In the genomic region with DNA sequence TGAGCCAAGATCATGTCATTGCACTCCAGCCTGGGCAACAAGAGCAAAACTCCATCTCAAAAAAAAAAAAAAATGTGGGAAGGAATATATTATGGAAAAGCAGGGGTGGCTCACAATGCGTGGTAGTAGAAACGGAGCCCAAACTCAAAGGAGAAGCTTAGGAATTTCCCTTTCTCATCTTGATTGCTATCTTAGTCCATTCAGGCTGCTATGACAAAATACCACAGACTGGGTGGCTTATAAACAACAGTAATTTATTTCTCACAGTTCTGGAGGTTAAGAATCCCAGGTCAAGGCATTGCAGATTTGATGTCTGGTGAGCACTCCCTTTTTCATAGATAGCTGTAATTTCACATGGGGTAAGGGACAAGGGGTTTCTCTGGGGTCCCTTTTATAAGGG, we compare ENCODE assay signal across 27 cellular contexts.
DNase-seq lines count a peak whose midpoint lies in the region; ATAC-seq, FAIRE-seq and TF ChIP-seq lines count a peak whose summit lies in the region.
"Had no signal": no experiment of that assay in that cellular context is flagged by ENCODE, and none has a peak within 500 bp of the region (broad histone marks: within the 10 kb centered on the region; RNA-seq: fewer than 3 reads in every experiment).

No MANE protein-coding gene starts in this region.

- no peak overlapping the region for H2AK5ac ChIP-seq in mesendoderm (ENCODE audit: low read length)

- no peak for ATAC-seq in activated T-cell treated with anti-CD3 and anti-CD28 coated beads, Interleukin-2, amount 50 U/mL, for 4 hours
- no peak for ATAC-seq in GM18511 (IDR thresholded peaks at IDR 0.05; ENCODE audit: unreplicated experiment)
- ATAC-seq: heart right ventricle; left lobe of liver; natural killer cell; stimulated activated naive CD8-positive, alpha-beta T cell treated with anti-CD3 and anti-CD28 coated beads, Interleukin-15, Interleukin-2, amounts not matched to agents 100 U/mL and 50 U/mL, for 24 hours had no signal

- H3K27ac ChIP-seq in mesendoderm (ENCODE audit: low read depth, low read length) (no peak overlapping the region), caudate nucleus (ENCODE audit: low read depth, low read length) (no peak overlapping the region)
- H3K27ac ChIP-seq: BLaER1 treated with 17β-estradiol and CSF1 and Interleukin-3, amounts not matched to agents 10 nM and 100 nM; heart right ventricle; parathyroid adenoma; right atrium auricular region had no signal

- no peak overlapping the region for H3K4me2 ChIP-seq in mesendoderm (ENCODE audit: low read length)
- H3K4me2 ChIP-seq: BLaER1 treated with 17β-estradiol and CSF1 and Interleukin-3, amounts not matched to agents 10 nM and 100 nM had no signal

- H2BK5ac ChIP-seq in mesendoderm (ENCODE audit: low read length) = no peak overlapping the region

- no peak overlapping the region for H3K18ac ChIP-seq in mesendoderm (ENCODE audit: low read length)

- POLR2A ChIA-PET in BJ (lab: Charles Lee) = no interaction called here

- H3K4ac ChIP-seq in mesendoderm (ENCODE audit: low read depth, low read length) = no peak overlapping the region

- no peak overlapping the region for H3K4me3 Mint-ChIP-seq in activated T-cell treated with anti-CD3 and anti-CD28 coated beads, Interleukin-2, amount 50 U/mL, for 4 hours
- H3K4me3 Mint-ChIP-seq: activated CD4-positive, alpha-beta memory T cell treated with anti-CD3 and anti-CD28 coated beads for 36 hours; activated naive CD8-positive, alpha-beta T cell treated with anti-CD3 and anti-CD28 coated beads, Interleukin-2, amount 10 ng/mL, durations not matched to agents 7 days and 5 days; natural killer cell had no signal

- no peaks in the 10 kb centered on the region for H3K27me3 Mint-ChIP-seq in activated T-cell treated with anti-CD3 and anti-CD28 coated beads, Interleukin-2, amount 50 U/mL, for 4 hours (ENCODE audit: low read depth)

- no peak overlapping the region for H3K56ac ChIP-seq in mesendoderm (ENCODE audit: low read length)

- no peaks in the 10 kb centered on the region for H3K9me3 Mint-ChIP-seq in activated T-cell treated with anti-CD3 and anti-CD28 coated beads, Interleukin-2, amount 50 U/mL, for 4 hours
- H3K9me3 Mint-ChIP-seq: activated CD4-positive, alpha-beta memory T cell treated with anti-CD3 and anti-CD28 coated beads for 36 hours; activated naive CD8-positive, alpha-beta T cell treated with anti-CD3 and anti-CD28 coated beads, Interleukin-2, amount 10 ng/mL, durations not matched to agents 7 days and 5 days; natural killer cell had no signal

- H3K4me3 ChIP-seq in BJ (ENCODE audit: low read depth, low read length) (no peak overlapping the region), mesendoderm (ENCODE audit: low read length) (no peak overlapping the region)
- H3K4me3 ChIP-seq: BLaER1 treated with 17β-estradiol and CSF1 and Interleukin-3, amounts not matched to agents 10 nM and 100 nM; heart right ventricle; right atrium auricular region had no signal

- no peaks in the 10 kb centered on the region for H3K36me3 Mint-ChIP-seq in activated T-cell treated with anti-CD3 and anti-CD28 coated beads, Interleukin-2, amount 50 U/mL, for 4 hours (ENCODE audit: insufficient read depth)
- H3K36me3 Mint-ChIP-seq: activated CD4-positive, alpha-beta memory T cell treated with anti-CD3 and anti-CD28 coated beads for 36 hours; activated naive CD8-positive, alpha-beta T cell treated with anti-CD3 and anti-CD28 coated beads, Interleukin-2, amount 10 ng/mL, durations not matched to agents 7 days and 5 days; natural killer cell had no signal

- no peaks in the 10 kb centered on the region for H3K36me3 ChIP-seq in BJ (ENCODE audit: control insufficient read depth, insufficient read depth, low read length)
- H3K36me3 ChIP-seq in mesendoderm (ENCODE audit: control insufficient read depth, insufficient read depth, low read length) = no peaks in the 10 kb centered on the region
- H3K36me3 ChIP-seq: BLaER1 treated with 17β-estradiol and CSF1 and Interleukin-3, amounts not matched to agents 10 nM and 100 nM; heart right ventricle; right atrium auricular region had no signal

- no peaks in the 10 kb centered on the region for H3K79me1 ChIP-seq in mesendoderm (ENCODE audit: low read length)

- no peak overlapping the region for H4K5ac ChIP-seq in mesendoderm (ENCODE audit: low read length)

- H3K4me1 ChIP-seq in mesendoderm (ENCODE audit: control insufficient read depth, low read depth, low read length) = peaks cover 4% of the 10 kb centered on the region
- H3K4me1 ChIP-seq: parathyroid adenoma had no signal

- DNase-seq in BJ (ENCODE audit: low read depth) = peak; percentile 37
- no peak for DNase-seq in H54 (ENCODE audit: insufficient read length, low spot score)
- DNase-seq in mesendoderm = peak; percentile 55
- DNase-seq in caudate nucleus (lab: John Stamatoyannopoulos, UW) = no peak
- no peak for DNase-seq in activated T-cell treated with anti-CD3 and anti-CD28 coated beads, Interleukin-2, amount 50 U/mL, for 4 hours
- no peak for DNase-seq in NCI-H345 treated with DMSO at 0.1 percent for 48 hours (lab: John Stamatoyannopoulos, UW; ENCODE audit: unreplicated experiment)
- DNase-seq: activated CD4-positive, alpha-beta memory T cell treated with anti-CD3 and anti-CD28 coated beads for 36 hours; activated CD8-positive, alpha-beta memory T cell treated with anti-CD3 and anti-CD28 coated beads, Interleukin-2, amount 50 U/mL, for 48 hours; activated naive CD8-positive, alpha-beta T cell treated with anti-CD3 and anti-CD28 coated beads, Interleukin-2, amount 10 ng/mL, durations not matched to agents 7 days and 5 days; Calu3; cerebellar nuclear complex; heart right ventricle; MM.1S; natural killer cell; NCI-H1436; NCI-H526; RPMI8226; stimulated activated CD4-positive, alpha-beta T cell treated with anti-CD3 and anti-CD28 coated beads, Interleukin-12 subunit alpha, Interleukin-12 subunit beta, amount 100 ng/mL, for 4 hours; stimulated activated CD4-positive, alpha-beta T cell treated with anti-CD3 and anti-CD28 coated beads, Interleukin-4, amount 100 ng/mL, for 4 hours; stimulated activated naive CD8-positive, alpha-beta T cell treated with anti-CD3 and anti-CD28 coated beads, Interleukin-15, Interleukin-2, amounts not matched to agents 100 U/mL and 50 U/mL, for 24 hours; T1000 had no signal

- TF ChIP-seq POLR2A in H54 (IDR thresholded peaks at IDR 0.05; ENCODE audit: low read depth, low read length) = no peak

- H3K23ac ChIP-seq in mesendoderm (ENCODE audit: low read length) = no peak overlapping the region

- FAIRE-seq in H54 (lab: Jason Lieb, UNC) (peak; percentile 60), TTC549 (lab: Jason Lieb, UNC) (peak; percentile 67)

- no peaks in the 10 kb centered on the region for H3K79me2 ChIP-seq in mesendoderm (ENCODE audit: control insufficient read depth, insufficient read depth, low read length)
- H3K79me2 ChIP-seq: parathyroid adenoma had no signal

- no peak for TF ChIP-seq CTCF in BJ (IDR thresholded peaks at IDR 0.05; ENCODE audit: insufficient read depth, low read depth, low read length)

- peak overlapping the region; percentile 92 for H2BK120ac ChIP-seq in mesendoderm (ENCODE audit: low read depth, low read length)

- H3K27me3 ChIP-seq in BJ (ENCODE audit: control insufficient read depth, insufficient read depth, low read length) = no peaks in the 10 kb centered on the region
- H3K27me3 ChIP-seq in mesendoderm (ENCODE audit: insufficient read depth, low read length, poor library complexity) = no peaks in the 10 kb centered on the region
- H3K27me3 ChIP-seq: BLaER1 treated with 17β-estradiol and CSF1 and Interleukin-3, amounts not matched to agents 10 nM and 100 nM; heart right ventricle; right atrium auricular region had no signal

- CTCF ChIA-PET in BJ (lab: Yijun Ruan, JAX) = no interaction called here

- no CpG with 5 or more reads among the region's 2 CpGs for WGBS in mesendoderm (ENCODE audit: extremely low coverage, insufficient coverage, low lambda C conversion rate)

- no peak overlapping the region for H4K8ac ChIP-seq in mesendoderm (ENCODE audit: low read depth, low read length)

- no peak overlapping the region for H2BK15ac ChIP-seq in mesendoderm (replicated peaks; ENCODE audit: low read depth)

- H3K4me1 Mint-ChIP-seq in activated T-cell treated with anti-CD3 and anti-CD28 coated beads, Interleukin-2, amount 50 U/mL, for 4 hours (ENCODE audit: low read depth) = no peaks in the 10 kb centered on the region
- H3K4me1 Mint-ChIP-seq: activated naive CD8-positive, alpha-beta T cell treated with anti-CD3 and anti-CD28 coated beads, Interleukin-2, amount 10 ng/mL, durations not matched to agents 7 days and 5 days; natural killer cell had no signal

- no peak overlapping the region for H3K9ac ChIP-seq in mesendoderm (ENCODE audit: low read length)
- H3K9ac ChIP-seq: BLaER1 treated with 17β-estradiol and CSF1 and Interleukin-3, amounts not matched to agents 10 nM and 100 nM; parathyroid adenoma had no signal

Comparison
In these comparisons a context has a peak if more than half of its experiments do, and no peak if none do; other contexts are left out.
1. DNase-seq: peak in BJ (single experiment) and mesendoderm (single experiment); none in H54 (single experiment), caudate nucleus (0 of 61), activated T-cell treated with anti-CD3 and anti-CD28 coated beads, Interleukin-2, amount 50 U/mL, for 4 hours (single experiment) and NCI-H345 treated with DMSO at 0.1 percent for 48 hours (single experiment).